Comparison of ENCODE assay signal across 27 cellular contexts in genomic region chr1:151265446-151266236, GRCh38. TPM values are rescaled to one million over a fixed set of nuclear protein-coding genes. Genes with fewer than 3 reads are reported as not detected.
A peak's percentile ranks its signal among the peaks of the same experiment; 100 is the strongest.
DNase-seq lines count a peak whose midpoint lies in the region; ATAC-seq, FAIRE-seq and TF ChIP-seq lines count a peak whose summit lies in the region.
"Had no signal": no experiment of that assay in that cellular context is flagged by ENCODE, and none has a peak within 500 bp of the region (broad histone marks: within the 10 kb centered on the region; RNA-seq: fewer than 3 reads in every experiment).

No MANE protein-coding gene starts in this region.

- H3K9me3 ChIP-seq in K562 (replicated peaks; ENCODE audit: control insufficient read depth, insufficient read depth, low read depth, low read length) (no peaks in the 10 kb centered on the region), prostate gland (no peaks in the 10 kb centered on the region)
- H3K9me3 ChIP-seq: gastroesophageal sphincter had no signal

- H3K4me1 Mint-ChIP-seq in Calu3 (ENCODE audit: low read depth, unreplicated experiment), result no peaks in the 10 kb centered on the region
- no peaks in the 10 kb centered on the region for H3K4me1 Mint-ChIP-seq in nephron progenitor cell
- H3K4me1 Mint-ChIP-seq in activated T-helper 2 cell treated with anti-CD3 and anti-CD28 coated beads, Interferon-gamma antibody, Interleukin-2, Interleukin-4, amounts not matched to agents 10 μg/mL and 5 μg/mL and 100 μg/mL, durations not matched to agents 14 hours and 24 hours and 36 hours (ENCODE audit: low read depth), result no peaks in the 10 kb centered on the region

- TF ChIP-seq EP300 in K562 (IDR thresholded peaks at IDR 0.05; ENCODE audit: low read length), result no peak

- H3K27me3 Mint-ChIP-seq in Calu3 (ENCODE audit: unreplicated experiment), result no peaks in the 10 kb centered on the region
- peaks cover 3% of the 10 kb centered on the region for H3K27me3 Mint-ChIP-seq in nephron progenitor cell (ENCODE audit: low read depth, poor library complexity)
- no peaks in the 10 kb centered on the region for H3K27me3 Mint-ChIP-seq in activated T-helper 2 cell treated with anti-CD3 and anti-CD28 coated beads, Interferon-gamma antibody, Interleukin-2, Interleukin-4, amounts not matched to agents 10 μg/mL and 5 μg/mL and 100 μg/mL, durations not matched to agents 14 hours and 24 hours and 36 hours (ENCODE audit: low read depth)

- no peaks in the 10 kb centered on the region for H4K20me1 ChIP-seq in K562 (replicated peaks; ENCODE audit: control insufficient read depth, insufficient read depth, low read length)

- no peak overlapping the region for H3K4me2 ChIP-seq in K562 (ENCODE audit: insufficient read depth, low read length)

- CTCF ChIA-PET in Calu3 (lab: Charles Lee), result interaction anchor here (0.6 to 1.4 kb wide), 2 partner anchors 13 to 35 kb away, joined by 3 to 8 read pairs; no protein-coding TSS in a partner anchor
- CTCF ChIA-PET in K562 (lab: Yijun Ruan, JAX; ENCODE audit: low intra/inter-chr PET ratio), result no interaction called here

- H3K36me3 ChIP-seq in K562 (ENCODE audit: control insufficient read depth, insufficient read depth, low read length) (peaks cover 74% of the 10 kb centered on the region), prostate gland (peaks cover 6 to 25% of the 10 kb centered on the region in 2 donors)

- no peak overlapping the region for H2AFZ ChIP-seq in K562 (ENCODE audit: low read depth, low read length)

- no peak for ATAC-seq in K562
- no peak for ATAC-seq in GM19328 (IDR thresholded peaks at IDR 0.05; ENCODE audit: unreplicated experiment)
- ATAC-seq in HG03457 (IDR thresholded peaks at IDR 0.05; ENCODE audit: unreplicated experiment), result no peak
- ATAC-seq: gastroesophageal sphincter had no signal

- peaks cover 60% of the 10 kb centered on the region for H3K36me3 Mint-ChIP-seq in Calu3 (ENCODE audit: insufficient read depth, unreplicated experiment)
- peaks cover 64% of the 10 kb centered on the region for H3K36me3 Mint-ChIP-seq in nephron progenitor cell (ENCODE audit: low read depth)
- peaks cover 62% of the 10 kb centered on the region for H3K36me3 Mint-ChIP-seq in activated T-helper 2 cell treated with anti-CD3 and anti-CD28 coated beads, Interferon-gamma antibody, Interleukin-2, Interleukin-4, amounts not matched to agents 10 μg/mL and 5 μg/mL and 100 μg/mL, durations not matched to agents 14 hours and 24 hours and 36 hours (ENCODE audit: low read depth)

- no peak overlapping the region for H3K9ac ChIP-seq in K562 (ENCODE audit: insufficient read depth in 1 of 2, low read depth in 2 of 2, low read length in 2 of 2)

- POLR2A ChIA-PET in K562 (lab: Yijun Ruan, JAX), result interaction anchor here (1.2 to 3.8 kb wide), 3 partner anchors 9 to 15 kb away, joined by 4 to 29 read pairs (median 7); partner anchors contain the start of genes PSMD4 and ZNF687

- no peak overlapping the region for H3K4me3 Mint-ChIP-seq in Calu3 (ENCODE audit: low read depth, unreplicated experiment)
- H3K4me3 Mint-ChIP-seq in nephron progenitor cell, result no peak overlapping the region
- H3K4me3 Mint-ChIP-seq in activated T-helper 2 cell treated with anti-CD3 and anti-CD28 coated beads, Interferon-gamma antibody, Interleukin-2, Interleukin-4, amounts not matched to agents 10 μg/mL and 5 μg/mL and 100 μg/mL, durations not matched to agents 14 hours and 24 hours and 36 hours (ENCODE audit: low read depth), result no peak overlapping the region

- BruUV-seq in Calu3 (replicated peaks; lab: Mats Ljungman, UMichigan) (TSS peak; percentile 9), K562 (replicated peaks; lab: Mats Ljungman, UMichigan) (TSS peak; percentile 38)

- peaks cover 11% of the 10 kb centered on the region; the same call in 2 of the 3 replicates for H3K79me2 ChIP-seq in K562 (ENCODE audit: control insufficient read depth, insufficient read depth, low read length)

- H3K27ac Mint-ChIP-seq in Calu3 (ENCODE audit: unreplicated experiment) (no peak overlapping the region), nephron progenitor cell (peak overlapping the region; percentile 32)
- H3K27ac Mint-ChIP-seq in activated T-helper 2 cell treated with anti-CD3 and anti-CD28 coated beads, Interferon-gamma antibody, Interleukin-2, Interleukin-4, amounts not matched to agents 10 μg/mL and 5 μg/mL and 100 μg/mL, durations not matched to agents 14 hours and 24 hours and 36 hours, result no peak overlapping the region

- no peak for DNase-seq in Calu3
- no peak for DNase-seq in K562 (ENCODE audit: extremely low read depth in 1 of 4, low spot score in 3 of 4)
- no peak for DNase-seq in nephron progenitor cell
- no peak for DNase-seq in activated T-helper 2 cell treated with anti-CD3 and anti-CD28 coated beads, Interferon-gamma antibody, Interleukin-2, Interleukin-4, amounts not matched to agents 10 μg/mL and 5 μg/mL and 100 μg/mL, durations not matched to agents 14 hours and 24 hours and 36 hours (ENCODE audit: low spot score)
- no peak for DNase-seq in prostate gland (ENCODE audit: low spot score)
- DNase-seq: activated CD4-positive, alpha-beta T cell treated with anti-CD3 and anti-CD28 coated beads, Interleukin-2, amount 50 U/mL, for 4 hours; activated CD4-positive, CD25-positive, alpha-beta regulatory T cell; activated CD8-positive, alpha-beta memory T cell treated with anti-CD3 and anti-CD28 coated beads, Interleukin-2, amount 50 U/mL, for 48 hours; activated gamma-delta T cell treated with Interleukin-2 at 50 U/mL for 16 hours; HCEC 1CT; KBM-7; MM.1S; NCI-H1417 treated with DMSO at 0.1 percent for 48 hours; NCI-H446; SHP77 treated with DMSO at 0.1 percent for 48 hours; stimulated activated CD4-positive, alpha-beta T cell treated with anti-CD3 and anti-CD28 coated beads, Interleukin-2, amount 100 ng/mL, for 24 hours; SW 1271 had no signal

- intact Hi-C loops in Calu3 (cut with micrococcal nuclease; ENCODE audit: unreplicated experiment) (no loop called here), K562 (cut with micrococcal nuclease) (no loop called here), prostate gland (cut with DNase I) (no loop called here)
- intact Hi-C loops in activated T-helper 2 cell treated with anti-CD3 and anti-CD28 coated beads, Interferon-gamma antibody, Interleukin-2, Interleukin-4, amounts not matched to agents 10 μg/mL and 5 μg/mL and 100 μg/mL, durations not matched to agents 14 hours and 24 hours and 36 hours (cut with micrococcal nuclease), result no loop called here

- H3K27me3 ChIP-seq in K562 (ENCODE audit: control insufficient read depth in 2 of 2, insufficient read depth in 2 of 2, low read length in 2 of 2) (no peaks in the 10 kb centered on the region), prostate gland (replicated peaks; ENCODE audit: insufficient read depth) (no peaks in the 10 kb centered on the region)
- H3K27me3 ChIP-seq: cardiac muscle cell, gastroesophageal sphincter had no signal

- TF ChIP-seq CTCF in 22Rv1 (IDR thresholded peaks at IDR 0.05) (no peak), Calu3 (IDR thresholded peaks at IDR 0.05; ENCODE audit: unreplicated experiment) (no peak), K562 (IDR thresholded peaks at IDR 0.05 in 2 of 3, conservative IDR thresholded peaks at IDR 0.05 in 1 of 3; ENCODE audit: insufficient read depth in 2 of 3, low read depth in 1 of 3, low read length in 3 of 3) (no peak), nephron progenitor cell (IDR thresholded peaks at IDR 0.05) (no peak), prostate gland (IDR thresholded peaks at IDR 0.05) (no peak)

- WGBS in K562 (ENCODE audit: insufficient coverage, low coverage, missing lambda C conversion rate), result 84% methylated on average over 14 of the region's 14 CpGs
- 90% methylated on average over 14 of the region's 14 CpGs for WGBS in prostate gland

- no peaks in the 10 kb centered on the region for H3K9me1 ChIP-seq in K562 (ENCODE audit: control insufficient read depth, insufficient read depth, low read length)

- peak overlapping the region; percentile 65 for H3K27ac ChIP-seq in 22Rv1
- no peak overlapping the region for H3K27ac ChIP-seq in K562 (ENCODE audit: extremely low read depth, low read depth, low read length)
- H3K27ac ChIP-seq in prostate gland, result no peak overlapping the region
- H3K27ac ChIP-seq: C4-2B, cardiac muscle cell, coronary artery, gastroesophageal sphincter, skin epidermis had no signal

- no peaks in the 10 kb centered on the region for H3K9me3 Mint-ChIP-seq in Calu3 (ENCODE audit: low read depth, unreplicated experiment)
- H3K9me3 Mint-ChIP-seq in nephron progenitor cell, result no peaks in the 10 kb centered on the region
- H3K9me3 Mint-ChIP-seq in activated T-helper 2 cell treated with anti-CD3 and anti-CD28 coated beads, Interferon-gamma antibody, Interleukin-2, Interleukin-4, amounts not matched to agents 10 μg/mL and 5 μg/mL and 100 μg/mL, durations not matched to agents 14 hours and 24 hours and 36 hours, result no peaks in the 10 kb centered on the region

- TF ChIP-seq POLR2A in K562 (conservative IDR thresholded peaks at IDR 0.05) (no peak), prostate gland (IDR thresholded peaks at IDR 0.05) (no peak)

- FAIRE-seq in K562 (lab: Jason Lieb, UNC), result no peak
- FAIRE-seq: islet of Langerhans, urothelium cell line had no signal

- H3K4me1 ChIP-seq in K562 (replicated peaks in 1 of 2; ENCODE audit: control insufficient read depth in 2 of 2, insufficient read depth in 2 of 2, low read length in 2 of 2) (no peaks in the 10 kb centered on the region; a peak in 1 of 5 replicates), prostate gland (replicated peaks) (no peaks in the 10 kb centered on the region)
- H3K4me1 ChIP-seq: gastroesophageal sphincter had no signal

- no peak overlapping the region for H3K4me3 ChIP-seq in K562
- no peak overlapping the region for H3K4me3 ChIP-seq in prostate gland
- H3K4me3 ChIP-seq: cardiac muscle cell, coronary artery, gastroesophageal sphincter, skin epidermis had no signal

- in situ Hi-C loops in K562 (cut with MboI), result no loop called here

- TF ChIP-seq RAD21 in K562 (CRISPR knock-in tag; conservative IDR thresholded peaks at IDR 0.05 in 1 of 2, IDR thresholded peaks at IDR 0.05 in 1 of 2), result no peak

RNA-seq across cellular contexts. Expression of gene PSMD4, which starts 11.1 kb away (rescaled TPM):
- 302 and 325 TPM in 2 replicates for total RNA-seq in Calu3 (2022)
- total RNA-seq in K562 (2011; cell fraction: chromatin; rRNA removed; ENCODE audit: low replicate concordance), result 204 and 285 TPM in 2 replicates
- total RNA-seq in K562 (2011; cell fraction: nucleolus; rRNA removed), result 154 and 177 TPM in 2 replicates
- total RNA-seq in K562 (2011; cell fraction: nucleoplasm; rRNA removed), result 184 and 195 TPM in 2 replicates
- total RNA-seq in K562 (2014; rRNA removed), result 298 and 306 TPM in 2 replicates
- 322 and 353 TPM in 2 replicates for total RNA-seq in K562 (2014; rRNA removed; fragmentation: Illumina TruSeq; extraction: Trizol)
- total RNA-seq in K562 (2015; rRNA removed; fragmentation: Illumina TruSeq; extraction: Trizol), result 291 and 295 TPM in 2 replicates
- 243 and 255 TPM in 2 replicates for total RNA-seq in K562 (2021)
- 298 and 324 TPM in 2 replicates for polyA plus RNA-seq in K562 (2011; rRNA removed)
- 395 and 420 TPM in 2 replicates for polyA plus RNA-seq in K562 (2011; cell fraction: cytosol; rRNA removed)
- polyA plus RNA-seq in K562 (2011; cell fraction: nucleus; rRNA removed), result 143 and 175 TPM in 2 replicates
- 260 and 366 TPM in 2 replicates for polyA plus RNA-seq in K562 (2012)
- polyA plus RNA-seq in K562 (2014; fragmentation: Illumina TruSeq; extraction: Trizol), result 283 and 307 TPM in 2 replicates
- 100 to 1,000 TPM; 194 to 243 TPM for polyA plus RNA-seq in K562 (2014; fragmentation: Nextera tagmentation; extraction: Ambion mirVana)
- 302 and 313 TPM in 2 replicates for polyA plus RNA-seq in K562 (2014; rRNA removed)
- 332 and 377 TPM in 2 replicates for polyA minus RNA-seq in K562 (2011; rRNA and poly(A)+ RNA removed)
- 124 and 136 TPM in 2 replicates for polyA minus RNA-seq in K562 (2011; cell fraction: cytosol; rRNA and poly(A)+ RNA removed)
- polyA minus RNA-seq in K562 (2011; cell fraction: nucleus; rRNA and poly(A)+ RNA removed), result 48.2 and 62.2 TPM in 2 replicates
- total RNA-seq in activated T-helper 2 cell treated with anti-CD3 and anti-CD28 coated beads, Interferon-gamma antibody, Interleukin-2, Interleukin-4, amounts not matched to agents 10 μg/mL and 5 μg/mL and 100 μg/mL, durations not matched to agents 14 hours and 24 hours and 36 hours, result 271 and 280 TPM in 2 replicates
- 100 to 1,000 TPM in 1 of 2 donors, 10 to 100 TPM in 1; 96.1 to 116 TPM for total RNA-seq in prostate gland

RNA-seq across cellular contexts. Expression of gene ZNF687, which starts 16.5 kb away (rescaled TPM):
- total RNA-seq in Calu3 (2022) (42.9 and 43.4 TPM in 2 replicates), K562 (2014; rRNA removed) (12.3 and 15.6 TPM in 2 replicates), K562 (2014; rRNA removed; fragmentation: Illumina TruSeq; extraction: Trizol) (5.1 and 6.9 TPM in 2 replicates), K562 (2015; rRNA removed; fragmentation: Illumina TruSeq; extraction: Trizol) (10.6 and 10.7 TPM in 2 replicates), K562 (2021) (22.7 and 26.4 TPM in 2 replicates), prostate gland (10 to 100 TPM; 30.1 to 46.4 TPM)
- total RNA-seq in K562 (2011; cell fraction: chromatin; rRNA removed; ENCODE audit: low replicate concordance), result 31.3 and 87.1 TPM in 2 replicates
- total RNA-seq in K562 (2011; cell fraction: nucleolus; rRNA removed), result 63.7 and 79.5 TPM in 2 replicates
- 34.4 and 45.7 TPM in 2 replicates for total RNA-seq in K562 (2011; cell fraction: nucleoplasm; rRNA removed)
- polyA plus RNA-seq in K562 (2011; rRNA removed) (9.0 and 16.9 TPM in 2 replicates), K562 (2014; fragmentation: Illumina TruSeq; extraction: Trizol) (11.5 and 14.4 TPM in 2 replicates), K562 (2014; fragmentation: Nextera tagmentation; extraction: Ambion mirVana) (under 1 TPM; 0.13 to 0.21 TPM), K562 (2014; rRNA removed) (12.8 and 13.2 TPM in 2 replicates)
- polyA plus RNA-seq in K562 (2011; cell fraction: cytosol; rRNA removed), result 18.6 and 24.5 TPM in 2 replicates
- polyA plus RNA-seq in K562 (2011; cell fraction: nucleus; rRNA removed), result 32.1 and 47.9 TPM in 2 replicates
- 14.2 and 25.5 TPM in 2 replicates for polyA plus RNA-seq in K562 (2012)
- polyA minus RNA-seq in K562 (2011; rRNA and poly(A)+ RNA removed), result 15.5 and 16.2 TPM in 2 replicates
- polyA minus RNA-seq in K562 (2011; cell fraction: cytosol; rRNA and poly(A)+ RNA removed), result 19.1 and 23.9 TPM in 2 replicates
- polyA minus RNA-seq in K562 (2011; cell fraction: nucleus; rRNA and poly(A)+ RNA removed), result 33.4 and 47.0 TPM in 2 replicates
- total RNA-seq in activated T-helper 2 cell treated with anti-CD3 and anti-CD28 coated beads, Interferon-gamma antibody, Interleukin-2, Interleukin-4, amounts not matched to agents 10 μg/mL and 5 μg/mL and 100 μg/mL, durations not matched to agents 14 hours and 24 hours and 36 hours, result 25.0 and 25.3 TPM in 2 replicates
